Comparison of ENCODE assay signal across 9 cellular contexts in the genomic region with DNA sequence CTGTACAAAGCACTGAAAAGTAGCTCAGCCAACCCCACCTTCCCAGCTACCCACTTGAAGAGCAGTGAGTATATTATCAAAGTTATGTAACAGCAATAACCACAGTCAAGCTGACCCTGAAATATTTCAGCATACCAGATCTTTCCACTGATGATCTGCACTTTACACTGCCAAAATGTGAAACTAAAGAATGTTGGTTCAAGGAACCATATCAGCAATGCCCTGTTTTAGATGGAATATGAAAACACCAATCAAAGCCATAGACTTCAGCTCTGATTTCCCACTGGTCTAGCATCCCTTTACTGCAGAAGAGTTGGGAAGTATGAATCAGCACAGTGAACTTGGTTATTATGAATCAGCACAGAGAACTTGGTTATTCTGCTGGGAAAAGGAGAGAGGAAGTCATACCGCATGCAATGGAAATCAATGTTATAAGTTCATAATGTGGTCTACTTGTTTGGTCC. TPM values are rescaled to one million over a fixed set of nuclear protein-coding genes. Genes with fewer than 3 reads are reported as not detected.
DNase-seq lines count a peak whose midpoint lies in the region; ATAC-seq and TF ChIP-seq lines count a peak whose summit lies in the region.
"Had no signal": no experiment of that assay in that cellular context is flagged by ENCODE, and none has a peak within 500 bp of the region (broad histone marks: within the 10 kb centered on the region; RNA-seq: fewer than 3 reads in every experiment).

No MANE protein-coding gene starts in this region.

- TF ChIP-seq POLR2A in breast epithelium (IDR thresholded peaks at IDR 0.05): no peak
- TF ChIP-seq POLR2A in adrenal gland (IDR thresholded peaks at IDR 0.05): peak in 1 of 2 donors; percentile 5

- in situ Hi-C loops in mammary epithelial cell (cut with MboI; ENCODE audit: low sequenced_read_pairs in 2 of 2): no loop called here

- H3K9ac ChIP-seq in mammary epithelial cell (ENCODE audit: insufficient read depth, low read length): no peak overlapping the region

- DNase-seq in mammary epithelial cell: peak; percentile 54
- DNase-seq in breast epithelium (ENCODE audit: low spot score in 2 of 2): no peak
- peak; percentile 61 for DNase-seq in hepatic stellate cell (ENCODE audit: low spot score)
- peak; percentile 97 for DNase-seq in stromal cell of bone marrow (ENCODE audit: low read depth)
- DNase-seq in adrenal gland: no peak
- no peak for DNase-seq in substantia nigra (lab: John Stamatoyannopoulos, UW)
- no peak for DNase-seq in NCI-H345 (lab: John Stamatoyannopoulos, UW)
- DNase-seq: activated naive CD4-positive, alpha-beta T cell treated with anti-CD3 and anti-CD28 coated beads, Interleukin-2, amount 50 U/mL, for 16 hours had no signal

- H3K27ac ChIP-seq in mammary epithelial cell (ENCODE audit: insufficient read depth, low read depth, low read length) (no peak overlapping the region), breast epithelium (no peak overlapping the region), adrenal gland (peak overlapping the region in 2 of 5 donors; percentile 26 to 32), substantia nigra (ENCODE audit: low read depth, low read length, poor library complexity, severe bottlenecking) (no peak overlapping the region)

- 100% methylated on average over 1 of the region's 1 CpG for WGBS in mammary epithelial cell (ENCODE audit: low coverage, missing lambda C conversion rate)
- 37 to 93% (median 61%) methylated on average over 1 of the region's 1 CpG for WGBS in adrenal gland, 4 donors

- H4K20me1 ChIP-seq in mammary epithelial cell (ENCODE audit: insufficient read depth, low read length): no peaks in the 10 kb centered on the region

- dilution Hi-C loops in mammary epithelial cell (cut with HindIII; ENCODE audit: low sequenced_read_pairs): loop anchor here (10.0 kb wide), 1 partner anchor 244 kb away; no protein-coding TSS in a partner anchor

- H3K27me3 ChIP-seq in mammary epithelial cell (ENCODE audit: insufficient read depth, low read length): no peaks in the 10 kb centered on the region
- no peaks in the 10 kb centered on the region for H3K27me3 ChIP-seq in breast epithelium
- H3K27me3 ChIP-seq in adrenal gland: no peaks in the 10 kb centered on the region

- H3K4me3 ChIP-seq in mammary epithelial cell (replicated peaks in 1 of 3; ENCODE audit: insufficient read depth in 1 of 3, low read depth in 2 of 3, low read length in 3 of 3) (no peak overlapping the region), breast epithelium (no peak overlapping the region), adrenal gland (no peak overlapping the region)

- TF ChIP-seq CTCF in mammary epithelial cell (conservative IDR thresholded peaks at IDR 0.05 in 1 of 2, IDR thresholded peaks at IDR 0.05 in 1 of 2; ENCODE audit: extremely low read depth in 1 of 2, insufficient read depth in 1 of 2, low read depth in 1 of 2, low read length in 2 of 2) (no peak), breast epithelium (IDR thresholded peaks at IDR 0.05) (no peak), adrenal gland (IDR thresholded peaks at IDR 0.05) (no peak)

- CTCF ChIA-PET in mammary epithelial cell (lab: Charles Lee; ENCODE audit: low non-redundant PET): no interaction called here

- H2AFZ ChIP-seq in mammary epithelial cell (ENCODE audit: low read depth, low read length): no peak overlapping the region

- ATAC-seq in SK-N-SH treated with all-trans-retinoic acid at 6 μM for 48 hours: peak; percentile 73

- H3K36me3 ChIP-seq in mammary epithelial cell (ENCODE audit: insufficient read depth, low read length) (peaks cover 30% of the 10 kb centered on the region), breast epithelium (no peaks in the 10 kb centered on the region), adrenal gland (replicated peaks in 1 of 2) (no peaks in the 10 kb centered on the region)

- H3K4me2 ChIP-seq in mammary epithelial cell (ENCODE audit: insufficient read depth, low read depth, low read length): no peak overlapping the region

- H3K4me1 ChIP-seq in mammary epithelial cell (ENCODE audit: insufficient read depth, low read length) (peaks cover 12% of the 10 kb centered on the region), breast epithelium (no peaks in the 10 kb centered on the region), adrenal gland (replicated peaks in 1 of 2) (peaks cover 0 to 6% of the 10 kb centered on the region in 2 donors)

- BruUV-seq in mammary epithelial cell (replicated peaks; lab: Mats Ljungman, UMichigan): no TSS peak

- intact Hi-C loops in mammary epithelial cell (cut with micrococcal nuclease) (no loop called here), breast epithelium (cut with DNase I; ENCODE audit: low total_unique reads) (no loop called here), adrenal gland (cut with DNase I) (no loop called here)

- H3K9me3 ChIP-seq in mammary epithelial cell (replicated peaks; ENCODE audit: insufficient read depth, low read length) (no peaks in the 10 kb centered on the region), breast epithelium (no peaks in the 10 kb centered on the region), adrenal gland (replicated peaks in 1 of 3) (no peaks in the 10 kb centered on the region)

- peaks cover 85% of the 10 kb centered on the region for H3K79me2 ChIP-seq in mammary epithelial cell (ENCODE audit: insufficient read depth, low read length)

TF ChIP-seq in SK-N-SH treated with all-trans-retinoic acid at 6 μM for 48 hours, 23 proteins besides CTCF, POLR2A, EP300 and RAD21 (continues in another document):
- no peak for TF ChIP-seq CREB5 (CRISPR knock-in tag; IDR thresholded peaks at IDR 0.05; ENCODE audit: low read depth)
- TF ChIP-seq ESRRG (CRISPR knock-in tag; IDR thresholded peaks at IDR 0.05): no peak
- no peak for TF ChIP-seq RARB (CRISPR knock-in tag; IDR thresholded peaks at IDR 0.05)
- TF ChIP-seq, protein P1, sequence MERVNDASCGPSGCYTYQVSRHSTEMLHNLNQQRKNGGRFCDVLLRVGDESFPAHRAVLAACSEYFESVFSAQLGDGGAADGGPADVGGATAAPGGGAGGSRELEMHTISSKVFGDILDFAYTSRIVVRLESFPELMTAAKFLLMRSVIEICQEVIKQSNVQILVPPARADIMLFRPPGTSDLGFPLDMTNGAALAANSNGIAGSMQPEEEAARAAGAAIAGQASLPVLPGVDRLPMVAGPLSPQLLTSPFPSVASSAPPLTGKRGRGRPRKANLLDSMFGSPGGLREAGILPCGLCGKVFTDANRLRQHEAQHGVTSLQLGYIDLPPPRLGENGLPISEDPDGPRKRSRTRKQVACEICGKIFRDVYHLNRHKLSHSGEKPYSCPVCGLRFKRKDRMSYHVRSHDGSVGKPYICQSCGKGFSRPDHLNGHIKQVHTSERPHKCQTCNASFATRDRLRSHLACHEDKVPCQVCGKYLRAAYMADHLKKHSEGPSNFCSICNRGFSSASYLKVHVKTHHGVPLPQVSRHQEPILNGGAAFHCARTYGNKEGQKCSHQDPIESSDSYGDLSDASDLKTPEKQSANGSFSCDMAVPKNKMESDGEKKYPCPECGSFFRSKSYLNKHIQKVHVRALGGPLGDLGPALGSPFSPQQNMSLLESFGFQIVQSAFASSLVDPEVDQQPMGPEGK (CRISPR knock-in tag; IDR thresholded peaks at IDR 0.05; ENCODE audit: borderline replicate concordance): no peak
- TF ChIP-seq ZNF565 (CRISPR knock-in tag; conservative IDR thresholded peaks at IDR 0.05; ENCODE audit: low read depth): no peak
- TF ChIP-seq, protein P2, sequence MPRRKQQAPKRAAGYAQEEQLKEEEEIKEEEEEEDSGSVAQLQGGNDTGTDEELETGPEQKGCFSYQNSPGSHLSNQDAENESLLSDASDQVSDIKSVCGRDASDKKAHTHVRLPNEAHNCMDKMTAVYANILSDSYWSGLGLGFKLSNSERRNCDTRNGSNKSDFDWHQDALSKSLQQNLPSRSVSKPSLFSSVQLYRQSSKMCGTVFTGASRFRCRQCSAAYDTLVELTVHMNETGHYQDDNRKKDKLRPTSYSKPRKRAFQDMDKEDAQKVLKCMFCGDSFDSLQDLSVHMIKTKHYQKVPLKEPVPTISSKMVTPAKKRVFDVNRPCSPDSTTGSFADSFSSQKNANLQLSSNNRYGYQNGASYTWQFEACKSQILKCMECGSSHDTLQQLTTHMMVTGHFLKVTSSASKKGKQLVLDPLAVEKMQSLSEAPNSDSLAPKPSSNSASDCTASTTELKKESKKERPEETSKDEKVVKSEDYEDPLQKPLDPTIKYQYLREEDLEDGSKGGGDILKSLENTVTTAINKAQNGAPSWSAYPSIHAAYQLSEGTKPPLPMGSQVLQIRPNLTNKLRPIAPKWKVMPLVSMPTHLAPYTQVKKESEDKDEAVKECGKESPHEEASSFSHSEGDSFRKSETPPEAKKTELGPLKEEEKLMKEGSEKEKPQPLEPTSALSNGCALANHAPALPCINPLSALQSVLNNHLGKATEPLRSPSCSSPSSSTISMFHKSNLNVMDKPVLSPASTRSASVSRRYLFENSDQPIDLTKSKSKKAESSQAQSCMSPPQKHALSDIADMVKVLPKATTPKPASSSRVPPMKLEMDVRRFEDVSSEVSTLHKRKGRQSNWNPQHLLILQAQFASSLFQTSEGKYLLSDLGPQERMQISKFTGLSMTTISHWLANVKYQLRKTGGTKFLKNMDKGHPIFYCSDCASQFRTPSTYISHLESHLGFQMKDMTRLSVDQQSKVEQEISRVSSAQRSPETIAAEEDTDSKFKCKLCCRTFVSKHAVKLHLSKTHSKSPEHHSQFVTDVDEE (CRISPR knock-in tag; IDR thresholded peaks at IDR 0.05): no peak
- TF ChIP-seq TOX (CRISPR knock-in tag; IDR thresholded peaks at IDR 0.05; ENCODE audit: borderline replicate concordance): no peak

RNA-seq across cellular contexts. Expression of gene CEMIP2, which starts 20.0 kb away (rescaled TPM):
- total RNA-seq in mammary epithelial cell (100 to 1,000 TPM in 1 of 2 donors, 10 to 100 TPM in 1; 76.4 to 398 TPM), breast epithelium (100 to 1,000 TPM in 1 of 3 donors, 10 to 100 TPM in 2; 79.0 to 144 (median 81.2) TPM), adrenal gland (10 to 100 TPM; 16.2 to 84.6 (median 36.8) TPM)
- polyA plus RNA-seq in mammary epithelial cell (110 TPM), adrenal gland (10 to 100 TPM in 1 of 3 donors, 1 to 10 TPM in 2; 6.8 to 14.6 (median 7.4) TPM)
- polyA minus RNA-seq in mammary epithelial cell: 139 TPM

Comparison
In these comparisons a context has a peak if more than half of its experiments do, and no peak if none do; other contexts are left out.
1. DNase-seq: peak in mammary epithelial cell (single experiment), hepatic stellate cell (single experiment) and stromal cell of bone marrow (single experiment); none in breast epithelium (0 of 2), adrenal gland (0 of 7), substantia nigra (0 of 49) and NCI-H345 (single experiment).